21 cellular contexts compared by ENCODE assay signal in the genomic region with DNA sequence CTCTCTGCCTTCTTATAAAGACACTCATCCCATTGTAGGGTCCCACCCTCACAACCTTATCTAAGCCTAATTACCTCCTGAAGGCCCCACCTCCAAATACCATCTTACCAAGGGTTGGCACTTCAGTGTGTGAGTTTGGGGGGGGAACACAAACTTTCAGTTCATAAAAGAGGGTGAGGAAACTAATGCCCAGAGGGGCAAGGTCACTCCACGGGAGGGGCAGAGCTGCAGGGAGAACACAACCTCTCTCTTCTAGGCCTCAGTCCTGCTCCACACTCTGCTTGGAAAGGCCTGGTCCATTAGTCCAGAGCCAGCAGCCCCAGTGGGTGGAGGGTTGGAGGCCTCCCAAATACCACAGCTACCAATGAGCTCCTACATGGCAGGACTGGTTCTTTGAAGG. TPM values are rescaled to one million over a fixed set of nuclear protein-coding genes. Genes with fewer than 3 reads are reported as not detected.
"Had no signal": no experiment of that assay in that cellular context is flagged by ENCODE, and none has a peak within 500 bp of the region (broad histone marks: within the 10 kb centered on the region; RNA-seq: fewer than 3 reads in every experiment).

No MANE protein-coding gene starts in this region.

- H3K9me3 ChIP-seq: gastrocnemius medialis, ovary, stomach had no signal

- H3K27ac Mint-ChIP-seq: WTC11 had no signal

- H3K27ac ChIP-seq: coronary artery, gastrocnemius medialis, ovary, stomach had no signal

- ATAC-seq: activated CD4-positive, alpha-beta T cell treated with anti-CD3 and anti-CD28 coated beads for 36 hours; esophagus mucosa; gastrocnemius medialis; left ventricle myocardium superior; naive thymus-derived CD4-positive, alpha-beta T cell; sciatic nerve; WTC11 had no signal

- H3K4me3 ChIP-seq: coronary artery, gastrocnemius medialis, ovary, stomach had no signal

- H3K27me3 ChIP-seq: gastrocnemius medialis, ovary, stomach had no signal

- H3K36me3 ChIP-seq: gastrocnemius medialis, ovary had no signal

- DNase-seq: activated CD4-positive, alpha-beta T cell treated with anti-CD3 and anti-CD28 coated beads for 36 hours; activated gamma-delta T cell treated with Interleukin-2 at 50 U/mL for 16 hours; aorta; gastrocnemius medialis; head of caudate nucleus; left ventricle myocardium superior; naive thymus-derived CD4-positive, alpha-beta T cell; ovary; stimulated activated CD4-positive, alpha-beta T cell treated with anti-CD3 and anti-CD28 coated beads, Interleukin-4, amount 100 ng/mL, for 24 hours; stomach had no signal

- H3K4me3 Mint-ChIP-seq: activated CD4-positive, alpha-beta T cell treated with anti-CD3 and anti-CD28 coated beads for 36 hours; central memory CD8-positive, alpha-beta T cell; type B pancreatic cell; WTC11 had no signal

- FAIRE-seq: TTC549 had no signal

- H3K27me3 Mint-ChIP-seq: type B pancreatic cell had no signal

- H3K36me3 Mint-ChIP-seq: naive thymus-derived CD4-positive, alpha-beta T cell; stimulated activated effector memory CD8-positive, alpha-beta T cell treated with anti-CD3 and anti-CD28 coated beads, Interleukin-12 subunit alpha, Interleukin-12 subunit beta, amount 100 ng/mL, for 72 hours; type B pancreatic cell; WTC11 had no signal

- H3K9me3 Mint-ChIP-seq: central memory CD8-positive, alpha-beta T cell; naive thymus-derived CD4-positive, alpha-beta T cell; stimulated activated effector memory CD8-positive, alpha-beta T cell treated with anti-CD3 and anti-CD28 coated beads, Interleukin-12 subunit alpha, Interleukin-12 subunit beta, amount 100 ng/mL, for 72 hours; T-helper 2 cell treated with Interferon-gamma antibody and Interleukin-4, amounts not matched to agents 5 μg/mL and 100 μg/mL, for 36 hours; type B pancreatic cell; WTC11 had no signal

RNA-seq across cellular contexts. Expression of gene BATF2, which starts 2.7 kb away (rescaled TPM):
- total RNA-seq: activated CD4-positive, alpha-beta T cell treated with anti-CD3 and anti-CD28 coated beads for 36 hours; esophagus mucosa; temporal lobe had no signal
- polyA plus RNA-seq: naive thymus-derived CD4-positive, alpha-beta T cell had no signal

RNA-seq across cellular contexts. Expression of gene MAJIN, which starts 27.6 kb away (rescaled TPM):
- total RNA-seq: aorta, esophagus mucosa, gastrocnemius medialis, left ventricle myocardium superior, pulmonary artery endothelial cell, sciatic nerve, stomach, temporal lobe, WTC11 had no signal
- polyA plus RNA-seq: aorta, ovary had no signal
